Comparison of ENCODE assay signal across 20 cellular contexts in genomic region chr1:8043621-8044020, GRCh38.
"Had no signal": no experiment of that assay in that cellular context is flagged by ENCODE, and none has a peak within 500 bp of the region (broad histone marks: within the 10 kb centered on the region; RNA-seq: fewer than 3 reads in every experiment).

No MANE protein-coding gene starts in this region.

- H3K36me3 ChIP-seq: breast epithelium had no signal

- FAIRE-seq: RCC 7860 had no signal

- H3K27me3 ChIP-seq: breast epithelium had no signal

- ATAC-seq: activated CD8-positive, alpha-beta T cell treated with anti-CD3 and anti-CD28 coated beads, Interleukin-2, amount 10 ng/mL, durations not matched to agents 7 days and 5 days; WTC11 had no signal

- H3K27ac ChIP-seq: breast epithelium had no signal

- H3K4me3 ChIP-seq: breast epithelium had no signal

- H3K9me3 ChIP-seq: breast epithelium had no signal

- DNase-seq: activated CD4-positive, alpha-beta T cell treated with anti-CD3 and anti-CD28 coated beads for 48 hours; activated CD4-positive, alpha-beta T cell treated with anti-CD3 and anti-CD28 coated beads, Interleukin-2, amount 50 U/mL, for 4 hours; activated CD4-positive, CD25-positive, alpha-beta regulatory T cell treated with anti-CD3 and anti-CD28 coated beads, Interleukin-2, amount 50 U/mL, for 72 hours; activated CD8-positive, alpha-beta memory T cell treated with anti-CD3 and anti-CD28 coated beads, Interleukin-2, amount 50 U/mL, for 48 hours; activated CD8-positive, alpha-beta T cell treated with anti-CD3 and anti-CD28 coated beads, Interleukin-2, amount 10 ng/mL, durations not matched to agents 7 days and 5 days; activated effector memory CD4-positive, alpha-beta T cell treated with Interleukin-2 at 50 U/mL for 16 hours; activated naive CD4-positive, alpha-beta T cell; activated T-cell treated with anti-CD3 and anti-CD28 coated beads, Interleukin-2, amount 50 U/mL, for 24 hours; aorta; caudate nucleus; MV-4-11; NCI-H1092 treated with DMSO at 0.1 percent for 48 hours; NCI-H1417 treated with DMSO at 0.1 percent for 48 hours; NCI-H1694 treated with DMSO at 0.1 percent for 48 hours; NCI-H2081; NCI-H524; SHP77 treated with DMSO at 0.1 percent for 48 hours had no signal
